15 cellular contexts compared by ENCODE assay signal in the genomic region with DNA sequence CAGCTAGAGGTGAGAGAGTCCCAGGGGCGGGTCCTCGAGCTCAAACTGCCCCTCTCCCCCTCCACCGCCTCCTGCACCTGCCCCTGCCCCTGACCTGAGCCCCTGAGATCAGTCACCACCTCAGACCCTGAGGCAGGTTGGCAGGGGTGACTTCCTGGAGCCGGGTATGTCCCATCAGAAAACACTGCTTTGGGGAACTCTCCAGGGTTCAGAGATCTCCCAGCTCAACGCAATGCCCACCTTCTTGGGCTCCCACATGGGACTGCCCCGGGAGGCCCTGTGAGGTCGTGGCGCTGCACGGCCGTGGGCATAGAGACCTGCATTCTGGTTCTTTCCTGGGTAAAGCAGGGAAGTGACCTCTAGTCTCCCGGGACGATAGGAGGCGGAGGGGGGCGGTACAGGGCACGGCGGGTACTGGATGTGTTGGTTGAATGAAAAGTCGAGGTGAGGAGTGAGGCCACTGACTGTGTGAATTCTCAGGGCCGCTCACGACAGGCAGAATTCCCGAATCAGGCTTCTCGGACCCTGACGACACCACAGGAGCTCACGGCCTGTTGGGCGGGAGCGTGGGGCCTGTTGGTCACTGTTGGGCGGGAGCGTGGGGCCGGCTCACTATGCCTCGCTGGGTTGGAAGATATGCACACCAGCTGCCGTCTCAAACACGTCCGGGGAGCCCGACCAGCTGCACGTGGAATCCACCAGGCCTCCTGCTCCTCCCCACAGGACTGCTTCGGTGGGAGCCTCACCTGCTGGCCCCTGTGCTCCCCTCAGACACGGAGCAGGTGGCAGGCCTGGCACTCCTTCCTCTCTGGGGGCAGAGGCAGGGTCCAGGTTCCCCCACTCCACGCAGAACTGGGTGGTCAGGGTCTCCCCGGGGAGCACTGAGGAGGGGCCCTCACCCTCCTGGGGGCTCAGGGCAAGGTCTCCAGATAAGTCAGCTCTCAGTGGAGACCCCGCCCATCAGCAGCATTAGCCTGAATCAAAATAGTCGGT.
DNase-seq lines count a peak whose midpoint lies in the region; ATAC-seq lines count a peak whose summit lies in the region.
"Had no signal": no experiment of that assay in that cellular context is flagged by ENCODE, and none has a peak within 500 bp of the region (broad histone marks: within the 10 kb centered on the region; RNA-seq: fewer than 3 reads in every experiment).

No MANE protein-coding gene starts in this region.

- H3K4ac ChIP-seq in neuronal stem cell (ENCODE audit: low read length) = no peak overlapping the region

- peak overlapping the region; percentile 68 for H3K18ac ChIP-seq in neuronal stem cell (ENCODE audit: low read length)

- no peak overlapping the region for H2BK12ac ChIP-seq in neuronal stem cell (ENCODE audit: low read length)

- CTCF ChIA-PET in activated CD8-positive, alpha-beta memory T cell treated with anti-CD3 and anti-CD28 coated beads, Interleukin-2, amount 10 ng/mL, durations not matched to agents 7 days and 5 days (lab: Charles Lee) = no interaction called here

- no peaks in the 10 kb centered on the region for H3K27me3 Mint-ChIP-seq in activated CD8-positive, alpha-beta memory T cell treated with anti-CD3 and anti-CD28 coated beads, Interleukin-2, amount 10 ng/mL, durations not matched to agents 7 days and 5 days

- no peak overlapping the region for H3K4me2 ChIP-seq in neuronal stem cell (ENCODE audit: insufficient read depth, low read length, poor library complexity, severe bottlenecking)
- H3K4me2 ChIP-seq: GM23338 had no signal

- H2AFZ ChIP-seq in neuronal stem cell (ENCODE audit: low read length) = no peak overlapping the region
- H2AFZ ChIP-seq: GM23338 had no signal

- H2AK5ac ChIP-seq in neuronal stem cell (ENCODE audit: low read depth, low read length) = no peak overlapping the region

- no peak overlapping the region for H3K27ac ChIP-seq in neuronal stem cell (replicated peaks; ENCODE audit: low read length)

- no peak overlapping the region for H2BK5ac ChIP-seq in neuronal stem cell (ENCODE audit: low read length)

- no peak overlapping the region for H3K27ac Mint-ChIP-seq in activated CD8-positive, alpha-beta memory T cell treated with anti-CD3 and anti-CD28 coated beads, Interleukin-2, amount 10 ng/mL, durations not matched to agents 7 days and 5 days
- H3K27ac Mint-ChIP-seq: B cell; CD4-positive, alpha-beta memory T cell; GM23338 had no signal

- no peak overlapping the region for H4K8ac ChIP-seq in neuronal stem cell (ENCODE audit: low read depth, low read length)

- no peaks in the 10 kb centered on the region for H3K9me3 Mint-ChIP-seq in activated CD8-positive, alpha-beta memory T cell treated with anti-CD3 and anti-CD28 coated beads, Interleukin-2, amount 10 ng/mL, durations not matched to agents 7 days and 5 days (ENCODE audit: low read depth)

- H3K36me3 Mint-ChIP-seq in activated CD8-positive, alpha-beta memory T cell treated with anti-CD3 and anti-CD28 coated beads, Interleukin-2, amount 10 ng/mL, durations not matched to agents 7 days and 5 days = no peaks in the 10 kb centered on the region
- H3K36me3 Mint-ChIP-seq: CD4-positive, alpha-beta memory T cell had no signal

- H2BK15ac ChIP-seq in neuronal stem cell (ENCODE audit: low read length) = peak overlapping the region; percentile 70

- no peak overlapping the region for H4K91ac ChIP-seq in neuronal stem cell (ENCODE audit: low read depth, low read length, poor library complexity)

- WGBS in neuronal stem cell (ENCODE audit: extremely low coverage in 2 of 2, insufficient read length in 2 of 2, insufficient replicate concordance in 1 of 2), 2 donors = no CpG with 5 or more reads among the region's 40 CpGs

- no peak overlapping the region for H2BK120ac ChIP-seq in neuronal stem cell (ENCODE audit: low read depth, low read length)

- no peaks in the 10 kb centered on the region for H3K36me3 ChIP-seq in neuronal stem cell (replicated peaks in 1 of 2; ENCODE audit: control insufficient read depth in 2 of 2, insufficient read depth in 2 of 2, low read length in 2 of 2)

- peak; percentile 42 for DNase-seq in activated CD8-positive, alpha-beta memory T cell treated with anti-CD3 and anti-CD28 coated beads for 24 hours
- DNase-seq in activated CD8-positive, alpha-beta memory T cell treated with anti-CD3 and anti-CD28 coated beads, Interleukin-2, amount 10 ng/mL, durations not matched to agents 7 days and 5 days = no peak
- DNase-seq in RPMI8226 (peak; percentile 2), neuronal stem cell (ENCODE audit: low spot score) (no peak), putamen (ENCODE audit: low spot score) (no peak), NCI-H345 (lab: John Stamatoyannopoulos, UW) (no peak)
- no peak for DNase-seq in activated naive CD4-positive, alpha-beta T cell treated with Interleukin-2 at 50 U/mL for 16 hours
- DNase-seq: CD4-positive, alpha-beta memory T cell; DMS153; GF-D8; KG1; NCI-H2107; PC-3 had no signal

- no peaks in the 10 kb centered on the region for H3K4me1 ChIP-seq in neuronal stem cell (ENCODE audit: control insufficient read depth in 2 of 2, insufficient read depth in 1 of 2, low read depth in 1 of 2, low read length in 2 of 2)

- no peak overlapping the region for H3K14ac ChIP-seq in neuronal stem cell (ENCODE audit: low read length)

- no peak overlapping the region for H3K4me3 ChIP-seq in neuronal stem cell (ENCODE audit: low read length in 2 of 2)
- H3K4me3 ChIP-seq: GM23338 had no signal

- no peak for ATAC-seq in activated CD8-positive, alpha-beta memory T cell treated with anti-CD3 and anti-CD28 coated beads, Interleukin-2, amount 10 ng/mL, durations not matched to agents 7 days and 5 days
- ATAC-seq: GM23338, PC-3 had no signal

- H3K9ac ChIP-seq in neuronal stem cell (ENCODE audit: low read depth, low read length, poor library complexity) = peak overlapping the region; percentile 15

- no peaks in the 10 kb centered on the region for H3K79me1 ChIP-seq in neuronal stem cell (ENCODE audit: low read depth, low read length)

- no peak overlapping the region for H3K4me3 Mint-ChIP-seq in activated CD8-positive, alpha-beta memory T cell treated with anti-CD3 and anti-CD28 coated beads, Interleukin-2, amount 10 ng/mL, durations not matched to agents 7 days and 5 days
- H3K4me3 Mint-ChIP-seq: B cell; CD4-positive, alpha-beta memory T cell; GM23338 had no signal

- H3K4me1 Mint-ChIP-seq in activated CD8-positive, alpha-beta memory T cell treated with anti-CD3 and anti-CD28 coated beads, Interleukin-2, amount 10 ng/mL, durations not matched to agents 7 days and 5 days = no peaks in the 10 kb centered on the region
- H3K4me1 Mint-ChIP-seq: B cell had no signal

- H3K27me3 ChIP-seq in neuronal stem cell (ENCODE audit: control insufficient read depth in 3 of 3, insufficient read depth in 3 of 3, low read depth in 1 of 3, low read length in 3 of 3) = peaks cover 0 to 56% (median 0%) of the 10 kb centered on the region in 3 experiments

- H3K23ac ChIP-seq in neuronal stem cell (ENCODE audit: low read depth, low read length, poor library complexity) = no peak overlapping the region

- H3K9me3 ChIP-seq in neuronal stem cell (replicated peaks in 1 of 2; ENCODE audit: control insufficient read depth in 2 of 2, insufficient read depth in 1 of 2, low read depth in 1 of 2, low read length in 2 of 2) = no peaks in the 10 kb centered on the region

Comparison
In these comparisons a context has a peak if more than half of its experiments do, and no peak if none do; other contexts are left out.
1. DNase-seq: peak in activated CD8-positive, alpha-beta memory T cell treated with anti-CD3 and anti-CD28 coated beads for 24 hours (single experiment) and RPMI8226 (single experiment); none in activated CD8-positive, alpha-beta memory T cell treated with anti-CD3 and anti-CD28 coated beads, Interleukin-2, amount 10 ng/mL, durations not matched to agents 7 days and 5 days (single experiment), neuronal stem cell (single experiment), activated naive CD4-positive, alpha-beta T cell treated with Interleukin-2 at 50 U/mL for 16 hours (single experiment), putamen (single experiment) and NCI-H345 (single experiment).